ENCODE assay signal across 8 cellular contexts in genomic region chr12:14845350-14845750, GRCh38. TPM values are rescaled to one million over a fixed set of nuclear protein-coding genes. Genes with fewer than 3 reads are reported as not detected.
DNase-seq lines count a peak whose midpoint lies in the region; ATAC-seq, FAIRE-seq and TF ChIP-seq lines count a peak whose summit lies in the region.

No MANE protein-coding gene starts in this region.

- no peak overlapping the region for H3K27ac Mint-ChIP-seq in activated CD4-positive, alpha-beta T cell treated with anti-CD3 and anti-CD28 coated beads for 36 hours
- no peak overlapping the region for H3K27ac Mint-ChIP-seq in endothelial cell (ENCODE audit: unreplicated experiment)
- peak overlapping the region; percentile 65 for H3K27ac Mint-ChIP-seq in mesothelial cell of epicardium
- no peak overlapping the region for H3K27ac Mint-ChIP-seq in activated T-helper 2 cell treated with anti-CD3 and anti-CD28 coated beads, Interferon-gamma antibody, Interleukin-2, Interleukin-4, amounts not matched to agents 10 μg/mL and 5 μg/mL and 100 μg/mL, durations not matched to agents 14 hours and 24 hours and 36 hours

- H3K4me3 Mint-ChIP-seq in activated CD4-positive, alpha-beta T cell treated with anti-CD3 and anti-CD28 coated beads for 36 hours = no peak overlapping the region
- H3K4me3 Mint-ChIP-seq in endothelial cell (ENCODE audit: unreplicated experiment) (no peak overlapping the region), mesothelial cell of epicardium (no peak overlapping the region)
- H3K4me3 Mint-ChIP-seq in activated T-helper 2 cell treated with anti-CD3 and anti-CD28 coated beads, Interferon-gamma antibody, Interleukin-2, Interleukin-4, amounts not matched to agents 10 μg/mL and 5 μg/mL and 100 μg/mL, durations not matched to agents 14 hours and 24 hours and 36 hours (ENCODE audit: low read depth) = no peak overlapping the region

- intact Hi-C loops in activated CD4-positive, alpha-beta T cell treated with anti-CD3 and anti-CD28 coated beads for 36 hours (cut with DNase I, micrococcal nuclease) = loop anchor here (1.0 to 10.0 kb wide), 9 partner anchors 65 to 679 kb away; partner anchors contain the start of gene RERG (in 2 of the 2)
- intact Hi-C loops in tibial artery (cut with DNase I; ENCODE audit: low total_unique reads) = loop anchor here (5.0 kb wide), 2 partner anchors 42 to 142 kb away; partner anchors contain the start of gene MGP
- intact Hi-C loops in activated T-helper 2 cell treated with anti-CD3 and anti-CD28 coated beads, Interferon-gamma antibody, Interleukin-2, Interleukin-4, amounts not matched to agents 10 μg/mL and 5 μg/mL and 100 μg/mL, durations not matched to agents 14 hours and 24 hours and 36 hours (cut with micrococcal nuclease) = loop anchor here (1.0 to 5.0 kb wide), 3 partner anchors 122 to 377 kb away; partner anchors contain the start of gene RERG

- peaks cover 0 to 87% (median 42%) of the 10 kb centered on the region in 4 donors for H3K4me1 ChIP-seq in tibial artery

- H3K9me3 Mint-ChIP-seq in activated CD4-positive, alpha-beta T cell treated with anti-CD3 and anti-CD28 coated beads for 36 hours (ENCODE audit: low read depth) = no peaks in the 10 kb centered on the region
- H3K9me3 Mint-ChIP-seq in endothelial cell (ENCODE audit: unreplicated experiment) (no peaks in the 10 kb centered on the region), mesothelial cell of epicardium (no peaks in the 10 kb centered on the region)
- H3K9me3 Mint-ChIP-seq in activated T-helper 2 cell treated with anti-CD3 and anti-CD28 coated beads, Interferon-gamma antibody, Interleukin-2, Interleukin-4, amounts not matched to agents 10 μg/mL and 5 μg/mL and 100 μg/mL, durations not matched to agents 14 hours and 24 hours and 36 hours = no peaks in the 10 kb centered on the region

- CTCF ChIA-PET in BJ (lab: Yijun Ruan, JAX) = interaction anchor here (0.6 to 8.5 kb wide), 12 partner anchors 9 to 377 kb away, joined by 3 to 83 read pairs (median 4); partner anchors contain the start of gene RERG
- CTCF ChIA-PET in activated CD4-positive, alpha-beta T cell treated with anti-CD3 and anti-CD28 coated beads for 36 hours (lab: Charles Lee) = interaction anchor here (0.6 to 7.4 kb wide), 8 partner anchors 8 to 162 kb away, joined by 3 to 85 read pairs (median 4); no protein-coding TSS in a partner anchor

- H3K4me3 ChIP-seq in BJ (ENCODE audit: low read depth, low read length) (no peak overlapping the region), tibial artery (no peak overlapping the region)

- FAIRE-seq in GM18507 (lab: Jason Lieb, UNC) = peak; percentile 79

- H3K4me1 Mint-ChIP-seq in activated CD4-positive, alpha-beta T cell treated with anti-CD3 and anti-CD28 coated beads for 36 hours = peaks cover 11% of the 10 kb centered on the region
- peaks cover 30% of the 10 kb centered on the region for H3K4me1 Mint-ChIP-seq in endothelial cell (ENCODE audit: unreplicated experiment)
- H3K4me1 Mint-ChIP-seq in mesothelial cell of epicardium = peaks cover 74% of the 10 kb centered on the region
- H3K4me1 Mint-ChIP-seq in activated T-helper 2 cell treated with anti-CD3 and anti-CD28 coated beads, Interferon-gamma antibody, Interleukin-2, Interleukin-4, amounts not matched to agents 10 μg/mL and 5 μg/mL and 100 μg/mL, durations not matched to agents 14 hours and 24 hours and 36 hours (ENCODE audit: low read depth) = peaks cover 4% of the 10 kb centered on the region

- H3K27me3 ChIP-seq in BJ (ENCODE audit: control insufficient read depth, insufficient read depth, low read length) (no peaks in the 10 kb centered on the region), tibial artery (no peaks in the 10 kb centered on the region)

- no peaks in the 10 kb centered on the region for H3K9me3 ChIP-seq in tibial artery

- POLR2A ChIA-PET in BJ (lab: Charles Lee) = no interaction called here
- POLR2A ChIA-PET in activated CD4-positive, alpha-beta T cell treated with anti-CD3 and anti-CD28 coated beads for 36 hours (lab: Charles Lee) = no interaction called here

- no peaks in the 10 kb centered on the region for H3K36me3 Mint-ChIP-seq in activated CD4-positive, alpha-beta T cell treated with anti-CD3 and anti-CD28 coated beads for 36 hours (ENCODE audit: low read depth)
- H3K36me3 Mint-ChIP-seq in endothelial cell (ENCODE audit: low read depth, unreplicated experiment) (no peaks in the 10 kb centered on the region), mesothelial cell of epicardium (no peaks in the 10 kb centered on the region)
- no peaks in the 10 kb centered on the region for H3K36me3 Mint-ChIP-seq in activated T-helper 2 cell treated with anti-CD3 and anti-CD28 coated beads, Interferon-gamma antibody, Interleukin-2, Interleukin-4, amounts not matched to agents 10 μg/mL and 5 μg/mL and 100 μg/mL, durations not matched to agents 14 hours and 24 hours and 36 hours (ENCODE audit: low read depth)

- peak; percentile 77 for TF ChIP-seq CTCF in BJ (IDR thresholded peaks at IDR 0.05; ENCODE audit: insufficient read depth, low read depth, low read length)
- TF ChIP-seq CTCF in endothelial cell (IDR thresholded peaks at IDR 0.05; ENCODE audit: unreplicated experiment) = peak; percentile 40
- TF ChIP-seq CTCF in mesothelial cell of epicardium (IDR thresholded peaks at IDR 0.05; ENCODE audit: unreplicated experiment) = peak; percentile 73
- peak; percentile 66 to 87 for TF ChIP-seq CTCF in tibial artery (IDR thresholded peaks at IDR 0.05)

- peak overlapping the region; percentile 49 to 80 for H3K27ac ChIP-seq in tibial artery

- H3K27me3 Mint-ChIP-seq in activated CD4-positive, alpha-beta T cell treated with anti-CD3 and anti-CD28 coated beads for 36 hours = no peaks in the 10 kb centered on the region
- H3K27me3 Mint-ChIP-seq in endothelial cell (ENCODE audit: unreplicated experiment) (no peaks in the 10 kb centered on the region), mesothelial cell of epicardium (ENCODE audit: low read depth) (no peaks in the 10 kb centered on the region)
- H3K27me3 Mint-ChIP-seq in activated T-helper 2 cell treated with anti-CD3 and anti-CD28 coated beads, Interferon-gamma antibody, Interleukin-2, Interleukin-4, amounts not matched to agents 10 μg/mL and 5 μg/mL and 100 μg/mL, durations not matched to agents 14 hours and 24 hours and 36 hours (ENCODE audit: low read depth) = no peaks in the 10 kb centered on the region

- DNase-seq in BJ (ENCODE audit: low read depth) (no peak), GM18507 (ENCODE audit: extremely low spot score, insufficient read length, low read depth) (peak; percentile 11), NCI-H2029 treated with DMSO at 0.1 percent for 48 hours (lab: John Stamatoyannopoulos, UW) (peak; percentile 3), endothelial cell (ENCODE audit: low spot score) (peak; percentile 43), mesothelial cell of epicardium (ENCODE audit: low spot score in 2 of 2, unreplicated experiment in 2 of 2) (no peak), tibial artery (peak; percentile 64 to 65)
- peak; percentile 46 for DNase-seq in activated CD4-positive, alpha-beta T cell treated with anti-CD3 and anti-CD28 coated beads for 36 hours
- no peak for DNase-seq in activated T-helper 2 cell treated with anti-CD3 and anti-CD28 coated beads, Interferon-gamma antibody, Interleukin-2, Interleukin-4, amounts not matched to agents 10 μg/mL and 5 μg/mL and 100 μg/mL, durations not matched to agents 14 hours and 24 hours and 36 hours (ENCODE audit: low spot score)

- H3K36me3 ChIP-seq in BJ (ENCODE audit: control insufficient read depth, insufficient read depth, low read length) (no peaks in the 10 kb centered on the region), tibial artery (no peaks in the 10 kb centered on the region)

- peak; percentile 58 for ATAC-seq in activated CD4-positive, alpha-beta T cell treated with anti-CD3 and anti-CD28 coated beads for 36 hours

RNA-seq across cellular contexts. Expression of gene ART4, which starts 2.0 kb away (rescaled TPM):
- polyA plus RNA-seq in BJ (2011; rRNA removed) = 0.12 TPM in 1 of 2 replicates, not detected in the other
- not detected in 2 replicates for polyA minus RNA-seq in BJ (2011; rRNA and poly(A)+ RNA removed)
- total RNA-seq in activated CD4-positive, alpha-beta T cell treated with anti-CD3 and anti-CD28 coated beads for 36 hours = not detected
- total RNA-seq in endothelial cell (ENCODE audit: unreplicated experiment) (3.5 TPM), mesothelial cell of epicardium (2.3 to 2.4 TPM (median 2.4 TPM) in 3 replicates)
- not detected in 2 replicates for total RNA-seq in activated T-helper 2 cell treated with anti-CD3 and anti-CD28 coated beads, Interferon-gamma antibody, Interleukin-2, Interleukin-4, amounts not matched to agents 10 μg/mL and 5 μg/mL and 100 μg/mL, durations not matched to agents 14 hours and 24 hours and 36 hours

RNA-seq across cellular contexts. Expression of gene SMCO3, which starts 31.4 kb away (rescaled TPM):
- polyA plus RNA-seq in BJ (2011; rRNA removed) = 0.45 and 1.2 TPM in 2 replicates
- 0.15 and 0.52 TPM in 2 replicates for polyA minus RNA-seq in BJ (2011; rRNA and poly(A)+ RNA removed)
- total RNA-seq in activated CD4-positive, alpha-beta T cell treated with anti-CD3 and anti-CD28 coated beads for 36 hours = not detected
- total RNA-seq in endothelial cell (ENCODE audit: unreplicated experiment) (0.13 TPM), mesothelial cell of epicardium (1.4 to 1.5 TPM (median 1.5 TPM) in 3 replicates)
- total RNA-seq in activated T-helper 2 cell treated with anti-CD3 and anti-CD28 coated beads, Interferon-gamma antibody, Interleukin-2, Interleukin-4, amounts not matched to agents 10 μg/mL and 5 μg/mL and 100 μg/mL, durations not matched to agents 14 hours and 24 hours and 36 hours = not detected in 2 replicates

RNA-seq across cellular contexts. Expression of gene MGP, which starts 40.3 kb away (rescaled TPM):
- polyA plus RNA-seq in BJ (2011; rRNA removed) = 116 and 193 TPM in 2 replicates
- polyA minus RNA-seq in BJ (2011; rRNA and poly(A)+ RNA removed) = 18.9 and 20.6 TPM in 2 replicates
- not detected for total RNA-seq in activated CD4-positive, alpha-beta T cell treated with anti-CD3 and anti-CD28 coated beads for 36 hours
- 0.26 TPM for total RNA-seq in endothelial cell (ENCODE audit: unreplicated experiment)
- total RNA-seq in mesothelial cell of epicardium = 202 to 221 TPM (median 202 TPM) in 3 replicates
- total RNA-seq in activated T-helper 2 cell treated with anti-CD3 and anti-CD28 coated beads, Interferon-gamma antibody, Interleukin-2, Interleukin-4, amounts not matched to agents 10 μg/mL and 5 μg/mL and 100 μg/mL, durations not matched to agents 14 hours and 24 hours and 36 hours = not detected in 2 replicates

RNA-seq across cellular contexts. Expression of gene C12orf60, which starts 41.9 kb away (rescaled TPM):
- polyA plus RNA-seq in BJ (2011; rRNA removed) = 0.71 and 1.3 TPM in 2 replicates
- polyA minus RNA-seq in BJ (2011; rRNA and poly(A)+ RNA removed) = 0.62 TPM in 1 of 2 replicates, not detected in the other
- 1 to 10 TPM; 2.9 to 3.0 TPM for total RNA-seq in activated CD4-positive, alpha-beta T cell treated with anti-CD3 and anti-CD28 coated beads for 36 hours
- total RNA-seq in endothelial cell (ENCODE audit: unreplicated experiment) (1.8 TPM), mesothelial cell of epicardium (1.3 to 1.7 TPM (median 1.4 TPM) in 3 replicates)
- total RNA-seq in activated T-helper 2 cell treated with anti-CD3 and anti-CD28 coated beads, Interferon-gamma antibody, Interleukin-2, Interleukin-4, amounts not matched to agents 10 μg/mL and 5 μg/mL and 100 μg/mL, durations not matched to agents 14 hours and 24 hours and 36 hours = 2.2 and 2.8 TPM in 2 replicates

RNA-seq across cellular contexts. Expression of gene WBP11, which starts 42.1 kb away (rescaled TPM):
- 12.3 and 12.8 TPM in 2 replicates for polyA plus RNA-seq in BJ (2011; rRNA removed)
- polyA minus RNA-seq in BJ (2011; rRNA and poly(A)+ RNA removed) = 4.4 and 8.5 TPM in 2 replicates
- total RNA-seq in activated CD4-positive, alpha-beta T cell treated with anti-CD3 and anti-CD28 coated beads for 36 hours = 100 to 1,000 TPM; 143 to 193 TPM
- total RNA-seq in endothelial cell (ENCODE audit: unreplicated experiment) (64.6 TPM), mesothelial cell of epicardium (72.8 to 81.5 TPM (median 77.0 TPM) in 3 replicates)
- 128 and 134 TPM in 2 replicates for total RNA-seq in activated T-helper 2 cell treated with anti-CD3 and anti-CD28 coated beads, Interferon-gamma antibody, Interleukin-2, Interleukin-4, amounts not matched to agents 10 μg/mL and 5 μg/mL and 100 μg/mL, durations not matched to agents 14 hours and 24 hours and 36 hours

Comparison
In these comparisons a context has a peak if more than half of its experiments do, and no peak if none do; other contexts are left out.
1. DNase-seq: peak in GM18507 (single experiment), NCI-H2029 treated with DMSO at 0.1 percent for 48 hours (single experiment), activated CD4-positive, alpha-beta T cell treated with anti-CD3 and anti-CD28 coated beads for 36 hours (single experiment), endothelial cell (single experiment) and tibial artery (2 of 2); none in BJ (single experiment), mesothelial cell of epicardium (0 of 2) and activated T-helper 2 cell treated with anti-CD3 and anti-CD28 coated beads, Interferon-gamma antibody, Interleukin-2, Interleukin-4, amounts not matched to agents 10 μg/mL and 5 μg/mL and 100 μg/mL, durations not matched to agents 14 hours and 24 hours and 36 hours (single experiment).
2. RNA of gene MGP, which starts 40.3 kb away (total RNA-seq): 202 to 221 TPM in mesothelial cell of epicardium; not detected in activated CD4-positive, alpha-beta T cell treated with anti-CD3 and anti-CD28 coated beads for 36 hours, 0.26 TPM in endothelial cell (single experiment) and not detected in activated T-helper 2 cell treated with anti-CD3 and anti-CD28 coated beads, Interferon-gamma antibody, Interleukin-2, Interleukin-4, amounts not matched to agents 10 μg/mL and 5 μg/mL and 100 μg/mL, durations not matched to agents 14 hours and 24 hours and 36 hours; every median in the first group is over 100 times any median in the second.
3. Peak in every context shown above with its lines, with median percentiles within 50 percentile points of each other: CTCF ChIP-seq.